In genomic region chr17:33668516-33668915, GRCh38 we compare ENCODE assay signal across 25 cellular contexts.
"Had no signal": no experiment of that assay in that cellular context is flagged by ENCODE, and none has a peak within 500 bp of the region (broad histone marks: within the 10 kb centered on the region; RNA-seq: fewer than 3 reads in every experiment).

No MANE protein-coding gene starts in this region.

- H3K36me3 Mint-ChIP-seq: immature natural killer cell; memory B cell; naive thymus-derived CD4-positive, alpha-beta T cell; natural killer cell treated with Interleukin-12 subunit alpha and Interleukin-12 subunit beta and Interleukin-15 and Interleukin-18, amount 100 ng/mL, for 72 hours; stimulated activated effector memory CD8-positive, alpha-beta T cell treated with anti-CD3 and anti-CD28 coated beads, Interleukin-12 subunit alpha, Interleukin-12 subunit beta, amount 100 ng/mL, for 72 hours had no signal

- H3K9me3 ChIP-seq: left ventricle myocardium inferior, mucosa of descending colon, ovary, right atrium auricular region, testis, thyroid gland, transverse colon, upper lobe of left lung, vagina had no signal

- H3K4me3 Mint-ChIP-seq: immature natural killer cell; memory B cell; naive thymus-derived CD4-positive, alpha-beta T cell; natural killer cell treated with Interleukin-12 subunit alpha and Interleukin-12 subunit beta and Interleukin-15 and Interleukin-18, amount 100 ng/mL, for 72 hours; stimulated activated effector memory CD8-positive, alpha-beta T cell treated with anti-CD3 and anti-CD28 coated beads, Interleukin-12 subunit alpha, Interleukin-12 subunit beta, amount 100 ng/mL, for 72 hours; stimulated activated naive CD8-positive, alpha-beta T cell treated with anti-CD3 and anti-CD28 coated beads, Interleukin-15, amount 100 ng/mL, for 72 hours had no signal

- FAIRE-seq: islet of Langerhans had no signal

- ATAC-seq: mucosa of descending colon; naive thymus-derived CD4-positive, alpha-beta T cell; natural killer cell treated with Interleukin-12 subunit alpha and Interleukin-12 subunit beta and Interleukin-15 and Interleukin-18, amount 100 ng/mL, for 72 hours; sciatic nerve; stimulated activated effector memory CD8-positive, alpha-beta T cell treated with anti-CD3 and anti-CD28 coated beads, Interleukin-12 subunit alpha, Interleukin-12 subunit beta, amount 100 ng/mL, for 72 hours; stimulated activated naive CD8-positive, alpha-beta T cell treated with anti-CD3 and anti-CD28 coated beads, Interleukin-15, amount 100 ng/mL, for 72 hours had no signal

- H3K4me1 ChIP-seq: thyroid gland, transverse colon had no signal

- H3K27me3 ChIP-seq: ovary, right atrium auricular region, testis, thyroid gland, transverse colon, upper lobe of left lung, vagina had no signal

- H3K27ac Mint-ChIP-seq: immature natural killer cell; memory B cell; naive thymus-derived CD4-positive, alpha-beta T cell; natural killer cell treated with Interleukin-12 subunit alpha and Interleukin-12 subunit beta and Interleukin-15 and Interleukin-18, amount 100 ng/mL, for 72 hours; progenitor cell of endocrine pancreas; stimulated activated effector memory CD8-positive, alpha-beta T cell treated with anti-CD3 and anti-CD28 coated beads, Interleukin-12 subunit alpha, Interleukin-12 subunit beta, amount 100 ng/mL, for 72 hours; stimulated activated naive CD8-positive, alpha-beta T cell treated with anti-CD3 and anti-CD28 coated beads, Interleukin-15, amount 100 ng/mL, for 72 hours had no signal

- H3K9me3 Mint-ChIP-seq: memory B cell; natural killer cell treated with Interleukin-12 subunit alpha and Interleukin-12 subunit beta and Interleukin-15 and Interleukin-18, amount 100 ng/mL, for 72 hours; stimulated activated effector memory CD8-positive, alpha-beta T cell treated with anti-CD3 and anti-CD28 coated beads, Interleukin-12 subunit alpha, Interleukin-12 subunit beta, amount 100 ng/mL, for 72 hours; stimulated activated naive CD8-positive, alpha-beta T cell treated with anti-CD3 and anti-CD28 coated beads, Interleukin-15, amount 100 ng/mL, for 72 hours had no signal

- H3K4me3 ChIP-seq: left ventricle myocardium inferior, mucosa of descending colon, ovary, right atrium auricular region, skin epidermis, testis, thyroid gland, transverse colon, upper lobe of left lung, vagina had no signal

- H3K27ac ChIP-seq: left ventricle myocardium inferior, ovary, right atrium auricular region, skin epidermis, testis, thyroid gland, transverse colon, upper lobe of left lung, vagina had no signal

- DNase-seq: hypothalamus; immature natural killer cell; left ventricle myocardium inferior; midbrain; mucosa of descending colon; naive thymus-derived CD4-positive, alpha-beta T cell; ovary; stimulated activated CD4-positive, alpha-beta T cell treated with anti-CD3 and anti-CD28 coated beads, Interleukin-12 subunit alpha, Interleukin-12 subunit beta, amount 100 ng/mL, for 4 hours; stimulated activated CD4-positive, alpha-beta T cell treated with anti-CD3 and anti-CD28 coated beads, Interleukin-4, amount 100 ng/mL, for 24 hours; stimulated activated naive CD4-positive, alpha-beta T cell treated with Interleukin-2 at 50 U/mL for 16 hours; stimulated activated naive CD8-positive, alpha-beta T cell treated with anti-CD3 and anti-CD28 coated beads, Interleukin-15, amount 100 ng/mL, for 72 hours; substantia nigra; testis; thyroid gland; transverse colon; upper lobe of left lung had no signal

- H3K36me3 ChIP-seq: left ventricle myocardium inferior, ovary, right atrium auricular region, thyroid gland, transverse colon, upper lobe of left lung, vagina had no signal
